In the genomic region with DNA sequence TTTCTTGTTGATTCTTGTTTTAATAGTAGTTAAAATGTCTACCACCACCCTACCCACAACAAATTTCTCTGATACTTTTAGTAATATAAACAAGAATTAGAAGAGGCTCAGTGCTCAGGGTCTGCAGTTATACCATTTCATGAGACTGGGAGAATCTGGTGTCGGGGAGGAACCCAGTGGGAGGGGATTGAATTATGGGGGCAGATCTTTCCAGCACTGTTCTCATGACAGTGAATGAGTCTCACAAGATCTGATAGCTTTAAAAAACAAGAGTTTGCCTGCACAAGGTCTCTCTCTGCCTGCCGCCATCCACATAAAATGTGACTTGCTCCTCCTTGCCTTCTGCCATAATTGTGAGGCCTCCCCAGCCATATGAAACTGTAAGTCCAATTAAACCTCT, we compare ENCODE assay signal across 26 cellular contexts.
"Had no signal": no experiment of that assay in that cellular context is flagged by ENCODE, and none has a peak within 500 bp of the region (broad histone marks: within the 10 kb centered on the region; RNA-seq: fewer than 3 reads in every experiment).

No MANE protein-coding gene starts in this region.

- DNase-seq: activated CD4-positive, alpha-beta T cell treated with anti-CD3 and anti-CD28 coated beads for 48 hours; activated CD4-positive, alpha-beta T cell treated with anti-CD3 and anti-CD28 coated beads, Interleukin-2, amount 50 U/mL, for 48 hours; activated CD8-positive, alpha-beta memory T cell treated with anti-CD3 and anti-CD28 coated beads for 24 hours; activated effector memory CD4-positive, alpha-beta T cell treated with anti-CD3 and anti-CD28 coated beads, Interleukin-2, amount 50 U/mL, for 16 hours; activated naive CD4-positive, alpha-beta T cell treated with anti-CD3 and anti-CD28 coated beads for 36 hours; amygdala; dorsolateral prefrontal cortex; effector memory CD4-positive, alpha-beta T cell; left cardiac atrium; ovary; right lobe of liver; stimulated activated CD4-positive, alpha-beta T cell treated with anti-CD3 and anti-CD28 coated beads, Interleukin-4, amount 100 ng/mL, for 4 hours; stimulated activated CD8-positive, alpha-beta memory T cell treated with anti-CD3 and anti-CD28 coated beads, Interleukin-4, amount 100 ng/mL, for 48 hours; stimulated activated naive CD8-positive, alpha-beta T cell treated with anti-CD3 and anti-CD28 coated beads, Interleukin-15, amount 100 ng/mL, for 72 hours; substantia nigra; uterus had no signal

- H3K9me3 ChIP-seq: gastroesophageal sphincter, neutrophil, ovary, right lobe of liver, uterus had no signal

- H3K4me1 ChIP-seq: right lobe of liver, uterus had no signal

- H3K27ac ChIP-seq: coronary artery, dorsolateral prefrontal cortex, gastroesophageal sphincter, neutrophil, ovary, right lobe of liver had no signal

- H3K27ac Mint-ChIP-seq: activated naive CD4-positive, alpha-beta T cell treated with anti-CD3 and anti-CD28 coated beads for 36 hours; progenitor cell of endocrine pancreas; stimulated activated memory B cell treated with anti-CD40 and anti-IgM and Interleukin-4, amounts not matched to agents 10 μg/mL and 1 μg/mL and 100 μg/mL, for 72 hours; stimulated activated naive CD8-positive, alpha-beta T cell treated with anti-CD3 and anti-CD28 coated beads, Interleukin-15, amount 100 ng/mL, for 72 hours; type B pancreatic cell had no signal

- FAIRE-seq: bronchial epithelial cell, keratinocyte had no signal

- H3K4me3 ChIP-seq: coronary artery, dorsolateral prefrontal cortex, gastroesophageal sphincter, hepatocyte, ovary, right lobe of liver, uterus had no signal

- H3K79me2 ChIP-seq: hepatocyte had no signal

- H3K36me3 Mint-ChIP-seq: type B pancreatic cell had no signal

- H3K27me3 ChIP-seq: dorsolateral prefrontal cortex, gastroesophageal sphincter, hepatocyte, neutrophil, ovary, right lobe of liver, uterus had no signal

- H3K27me3 Mint-ChIP-seq: naive thymus-derived CD8-positive, alpha-beta T cell; progenitor cell of endocrine pancreas; stimulated activated memory B cell treated with anti-CD40 and anti-IgM and Interleukin-4, amounts not matched to agents 10 μg/mL and 1 μg/mL and 100 μg/mL, for 72 hours; stimulated activated naive CD8-positive, alpha-beta T cell treated with anti-CD3 and anti-CD28 coated beads, Interleukin-15, amount 100 ng/mL, for 72 hours had no signal

- H3K4me1 Mint-ChIP-seq: stimulated activated memory B cell treated with anti-CD40 and anti-IgM and Interleukin-4, amounts not matched to agents 10 μg/mL and 1 μg/mL and 100 μg/mL, for 72 hours had no signal

- ATAC-seq: gastroesophageal sphincter; left cardiac atrium; naive thymus-derived CD8-positive, alpha-beta T cell; stimulated activated memory B cell treated with anti-CD40 and anti-IgM and Interleukin-4, amounts not matched to agents 10 μg/mL and 1 μg/mL and 100 μg/mL, for 72 hours; stimulated activated naive CD8-positive, alpha-beta T cell treated with anti-CD3 and anti-CD28 coated beads, Interleukin-15, amount 100 ng/mL, for 72 hours had no signal

- H3K4me3 Mint-ChIP-seq: activated naive CD4-positive, alpha-beta T cell treated with anti-CD3 and anti-CD28 coated beads for 36 hours; naive thymus-derived CD8-positive, alpha-beta T cell; stimulated activated memory B cell treated with anti-CD40 and anti-IgM and Interleukin-4, amounts not matched to agents 10 μg/mL and 1 μg/mL and 100 μg/mL, for 72 hours; stimulated activated naive CD8-positive, alpha-beta T cell treated with anti-CD3 and anti-CD28 coated beads, Interleukin-15, amount 100 ng/mL, for 72 hours; type B pancreatic cell had no signal

- H3K9me3 Mint-ChIP-seq: activated naive CD4-positive, alpha-beta T cell treated with anti-CD3 and anti-CD28 coated beads for 36 hours; naive thymus-derived CD8-positive, alpha-beta T cell; stimulated activated memory B cell treated with anti-CD40 and anti-IgM and Interleukin-4, amounts not matched to agents 10 μg/mL and 1 μg/mL and 100 μg/mL, for 72 hours; stimulated activated naive CD8-positive, alpha-beta T cell treated with anti-CD3 and anti-CD28 coated beads, Interleukin-15, amount 100 ng/mL, for 72 hours; type B pancreatic cell had no signal

- H2AFZ ChIP-seq: hepatocyte had no signal

- H3K36me3 ChIP-seq: gastroesophageal sphincter, neutrophil, ovary, right lobe of liver, uterus had no signal
